In the genomic region with DNA sequence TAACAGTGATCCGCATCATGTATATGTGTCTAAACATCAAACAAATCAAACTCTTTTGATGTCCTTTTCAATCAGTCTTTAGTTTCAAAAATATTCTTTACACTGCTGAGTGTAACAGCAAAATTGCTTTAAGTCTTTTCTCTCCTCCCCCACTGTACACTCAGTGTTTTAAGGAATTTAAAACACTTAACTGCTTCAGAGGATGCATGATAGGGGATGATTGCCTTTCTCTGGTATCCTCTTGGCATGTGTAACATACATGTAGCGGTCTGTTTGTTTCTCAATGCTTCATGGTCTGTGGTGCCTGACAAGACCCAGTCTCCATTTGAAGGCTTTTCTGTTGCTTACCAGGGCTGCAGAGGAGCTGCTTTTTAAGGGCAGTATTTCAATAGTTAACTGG, we compare ENCODE assay signal across 27 cellular contexts. TPM values are rescaled to one million over a fixed set of nuclear protein-coding genes. Genes with fewer than 3 reads are reported as not detected.
"Had no signal": no experiment of that assay in that cellular context is flagged by ENCODE, and none has a peak within 500 bp of the region (broad histone marks: within the 10 kb centered on the region; RNA-seq: fewer than 3 reads in every experiment).

No MANE protein-coding gene starts in this region.

- H3K4me1 ChIP-seq: body of pancreas, colonic mucosa had no signal

- H3K27ac ChIP-seq: body of pancreas, cardiac muscle cell, colonic mucosa, ovary, stomach, thyroid gland had no signal

- H3K36me3 ChIP-seq: cardiac muscle cell, colonic mucosa, ovary, stomach, thyroid gland had no signal

- H3K9me3 ChIP-seq: body of pancreas, colonic mucosa, ovary, thyroid gland had no signal

- H3K27me3 ChIP-seq: body of pancreas, cardiac muscle cell, colonic mucosa, ovary, stomach, thyroid gland had no signal

- DNase-seq: activated CD4-positive, alpha-beta T cell treated with anti-CD3 and anti-CD28 coated beads for 36 hours; activated CD4-positive, CD25-positive, alpha-beta regulatory T cell; activated CD8-positive, alpha-beta memory T cell treated with anti-CD3 and anti-CD28 coated beads, Interleukin-2, amount 10 ng/mL, durations not matched to agents 7 days and 5 days; activated CD8-positive, alpha-beta T cell treated with anti-CD3 and anti-CD28 coated beads, Interleukin-2, amount 10 ng/mL, durations not matched to agents 7 days and 5 days; activated naive CD4-positive, alpha-beta T cell; activated T-cell treated with anti-CD3 and anti-CD28 coated beads, Interleukin-2, amount 50 U/mL, for 48 hours; aorta; body of pancreas; cerebellar nuclear complex; colonic mucosa; effector CD8-positive, alpha-beta T cell; hippocampal formation; midbrain; naive thymus-derived CD4-positive, alpha-beta T cell; ovary; retina; small intestine; stimulated activated CD4-positive, alpha-beta T cell treated with anti-CD3 and anti-CD28 coated beads, Interleukin-4, amount 100 ng/mL, for 4 hours; stimulated activated naive B cell treated with anti-CD40 and anti-IgM and Interleukin-4, amounts not matched to agents 10 μg/mL and 1 μg/mL and 100 μg/mL, for 72 hours; stomach; T-helper 1 cell; thyroid gland had no signal

- H3K4me3 ChIP-seq: body of pancreas, cardiac muscle cell, colonic mucosa, ovary, stomach, thyroid gland had no signal

- ATAC-seq: activated CD4-positive, alpha-beta T cell treated with anti-CD3 and anti-CD28 coated beads for 36 hours; activated CD8-positive, alpha-beta memory T cell treated with anti-CD3 and anti-CD28 coated beads, Interleukin-2, amount 10 ng/mL, durations not matched to agents 7 days and 5 days; activated CD8-positive, alpha-beta T cell treated with anti-CD3 and anti-CD28 coated beads, Interleukin-2, amount 10 ng/mL, durations not matched to agents 7 days and 5 days; activated naive CD4-positive, alpha-beta T cell treated with anti-CD3 and anti-CD28 coated beads, Interleukin-2, amount 50 U/mL, for 72 hours; body of pancreas; left lobe of liver; naive thymus-derived CD4-positive, alpha-beta T cell; sciatic nerve; stimulated activated naive B cell treated with anti-CD40 and anti-IgM and Interleukin-4, amounts not matched to agents 10 μg/mL and 1 μg/mL and 100 μg/mL, for 72 hours had no signal

RNA-seq across cellular contexts. Expression of gene LIMCH1, which starts 41.6 kb away (rescaled TPM):
- total RNA-seq: activated CD4-positive, alpha-beta T cell treated with anti-CD3 and anti-CD28 coated beads for 36 hours; activated CD8-positive, alpha-beta memory T cell treated with anti-CD3 and anti-CD28 coated beads, Interleukin-2, amount 10 ng/mL, durations not matched to agents 7 days and 5 days; activated CD8-positive, alpha-beta T cell treated with anti-CD3 and anti-CD28 coated beads, Interleukin-2, amount 10 ng/mL, durations not matched to agents 7 days and 5 days; activated naive CD4-positive, alpha-beta T cell treated with anti-CD3 and anti-CD28 coated beads, Interleukin-2, amount 50 U/mL, for 72 hours; activated T-helper 2 cell treated with anti-CD3 and anti-CD28 coated beads, Interferon-gamma antibody, Interleukin-2, Interleukin-4, amounts not matched to agents 10 μg/mL and 5 μg/mL and 100 μg/mL, durations not matched to agents 14 hours and 24 hours and 36 hours had no signal
- polyA plus RNA-seq: naive thymus-derived CD4-positive, alpha-beta T cell had no signal
